8 cellular contexts compared by ENCODE assay signal in the genomic region with DNA sequence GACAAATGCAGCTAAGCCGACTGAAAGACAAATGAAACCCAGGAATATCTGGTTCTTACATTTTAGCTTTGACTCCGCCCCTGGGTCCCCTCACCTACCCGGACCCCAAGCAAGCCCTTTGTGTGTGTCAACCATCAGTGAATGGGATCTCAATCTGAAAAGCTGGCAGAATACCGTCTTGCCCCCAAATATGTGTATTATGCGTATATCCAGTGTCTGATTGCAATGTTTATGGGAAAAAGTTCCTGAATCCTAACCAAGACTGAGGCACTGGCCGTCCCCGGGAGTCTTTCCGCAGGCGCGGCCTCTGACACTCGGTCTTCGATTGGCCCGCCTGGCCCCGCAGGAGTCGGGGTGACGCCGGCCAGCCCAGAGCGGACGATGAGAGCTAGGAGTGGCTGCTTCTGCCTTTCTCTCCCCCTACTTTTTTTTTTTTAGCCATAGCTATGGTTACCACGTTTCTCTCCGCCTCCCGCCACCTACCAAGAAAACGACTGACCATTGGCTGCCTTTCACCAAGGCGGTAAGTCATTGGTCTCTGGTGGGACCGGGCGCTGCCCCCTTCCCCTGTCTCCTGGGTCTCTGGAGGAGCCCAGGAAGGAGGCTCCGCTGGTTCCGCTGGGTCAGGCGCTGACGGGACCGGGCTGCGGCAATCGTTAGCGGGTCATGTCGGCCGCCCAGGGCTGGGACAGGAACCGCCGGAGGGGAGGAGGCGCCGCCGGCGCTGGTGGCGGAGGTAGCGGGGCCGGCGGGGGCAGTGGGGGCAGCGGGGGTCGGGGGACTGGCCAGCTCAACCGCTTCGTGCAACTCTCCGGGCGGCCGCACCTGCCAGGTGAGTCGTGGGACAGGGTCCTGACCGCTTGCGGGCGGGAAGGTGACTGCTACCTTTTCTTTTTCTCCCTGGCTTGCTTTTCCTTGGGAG. TPM values are rescaled to one million over a fixed set of nuclear protein-coding genes. Genes with fewer than 3 reads are reported as not detected.
A peak's percentile ranks its signal among the peaks of the same experiment; 100 is the strongest.
DNase-seq lines count a peak whose midpoint lies in the region; ATAC-seq and TF ChIP-seq lines count a peak whose summit lies in the region.

A gene with protein sequence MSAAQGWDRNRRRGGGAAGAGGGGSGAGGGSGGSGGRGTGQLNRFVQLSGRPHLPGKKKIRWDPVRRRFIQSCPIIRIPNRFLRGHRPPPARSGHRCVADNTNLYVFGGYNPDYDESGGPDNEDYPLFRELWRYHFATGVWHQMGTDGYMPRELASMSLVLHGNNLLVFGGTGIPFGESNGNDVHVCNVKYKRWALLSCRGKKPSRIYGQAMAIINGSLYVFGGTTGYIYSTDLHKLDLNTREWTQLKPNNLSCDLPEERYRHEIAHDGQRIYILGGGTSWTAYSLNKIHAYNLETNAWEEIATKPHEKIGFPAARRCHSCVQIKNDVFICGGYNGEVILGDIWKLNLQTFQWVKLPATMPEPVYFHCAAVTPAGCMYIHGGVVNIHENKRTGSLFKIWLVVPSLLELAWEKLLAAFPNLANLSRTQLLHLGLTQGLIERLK (plus strand): TSS at position 557 of the 922 bp plus-strand sequence. CDS start 110 bp downstream, at position 667.

- H3K9me3 Mint-ChIP-seq in CD8-positive, alpha-beta memory T cell = peaks cover 0 to 2% (median 0%) of the 10 kb centered on the region in 5 donors

- H3K36me3 ChIP-seq in CD8-positive, alpha-beta memory T cell (ENCODE audit: insufficient read depth, low read length) = no peaks in the 10 kb centered on the region
- no peaks in the 10 kb centered on the region for H3K36me3 ChIP-seq in lung (ENCODE audit: control insufficient read depth in 2 of 2, insufficient read depth in 2 of 2, low read length in 2 of 2)

- CTCF ChIA-PET in CD8-positive, alpha-beta memory T cell (lab: Charles Lee) = interaction anchor here (0.8 to 1.8 kb wide), 8 partner anchors 10 to 756 kb away, joined by 3 to 9 read pairs (median 4); a partner anchor contains a TSS

- peak within 1 kb of the TSS; percentile 81 to 98 (median 91) for H3K4me3 Mint-ChIP-seq in CD8-positive, alpha-beta memory T cell

- POLR2A ChIA-PET in CD8-positive, alpha-beta memory T cell (lab: Charles Lee) = interaction anchor here (0.9 to 1.5 kb wide), 4 partner anchors 19 to 688 kb away, joined by 4 to 10 read pairs (median 7); a partner anchor contains a TSS

- peaks cover 0 to 4% of the 10 kb centered on the region in 2 donors for H3K27me3 Mint-ChIP-seq in CD8-positive, alpha-beta memory T cell

- peak within 1 kb of the TSS; percentile 70 for H3K27ac ChIP-seq in CD8-positive, alpha-beta memory T cell (ENCODE audit: low read depth, low read length)
- peak within 1 kb of the TSS; percentile 87 for H3K27ac ChIP-seq in lung (ENCODE audit: low read depth in 1 of 2, low read length in 1 of 2)

- H3K4me1 Mint-ChIP-seq in CD8-positive, alpha-beta memory T cell = peaks cover 38 to 50% (median 50%) of the 10 kb centered on the region in 3 donors

- H3K4me3 ChIP-seq in CD8-positive, alpha-beta memory T cell (ENCODE audit: low read length) = peak within 1 kb of the TSS; percentile 55
- peak within 1 kb of the TSS; percentile 80 for H3K4me3 ChIP-seq in lung

- no peaks in the 10 kb centered on the region for H3K27me3 ChIP-seq in CD8-positive, alpha-beta memory T cell (ENCODE audit: insufficient read depth, low read length, poor library complexity, severe bottlenecking)
- H3K27me3 ChIP-seq in lung (ENCODE audit: control insufficient read depth, insufficient read depth) = no peaks in the 10 kb centered on the region

- ATAC-seq in GM19468 (IDR thresholded peaks at IDR 0.05; ENCODE audit: extremely low read depth, unreplicated experiment) (peak; percentile 90), lung (ENCODE audit: insufficient read depth, low FRiP score) (peak; percentile 97)

- H3K4me1 ChIP-seq in CD8-positive, alpha-beta memory T cell (ENCODE audit: insufficient read depth, low read length) = peaks cover 31% of the 10 kb centered on the region
- H3K4me1 ChIP-seq in lung (ENCODE audit: control insufficient read depth in 2 of 2, insufficient read depth in 2 of 2, low read length in 2 of 2) = peaks cover 0 to 1% of the 10 kb centered on the region in 2 donors

- H3K36me3 Mint-ChIP-seq in CD8-positive, alpha-beta memory T cell = peaks cover 0 to 19% (median 3%) of the 10 kb centered on the region in 3 donors

- no peaks in the 10 kb centered on the region for H3K9me3 ChIP-seq in CD8-positive, alpha-beta memory T cell (ENCODE audit: low read length)
- H3K9me3 ChIP-seq in lung (ENCODE audit: control insufficient read depth in 2 of 2, insufficient read depth in 1 of 2, low read length in 1 of 2) = no peaks in the 10 kb centered on the region

- WGBS in lung, 2 donors = 1% methylated on average over 45 to 57 of the region's 57 CpGs

- H3K27ac Mint-ChIP-seq in CD8-positive, alpha-beta memory T cell = peak within 1 kb of the TSS; percentile 84 to 99 (median 94)

- TF ChIP-seq CTCF in lung (IDR thresholded peaks at IDR 0.05; ENCODE audit: control extremely low read depth, extremely low read depth) = no peak

- DNase-seq in CD8-positive, alpha-beta memory T cell = peak; percentile 87 to 98 (median 96)
- DNase-seq in HS-5 (ENCODE audit: low read depth) (peak; percentile 86), lung (ENCODE audit: low spot score) (peak; percentile 98)
- peak; percentile 96 for DNase-seq in NK-92 treated with Interleukin-12 subunit alpha and Interleukin-12 subunit beta, amount 100 ng/mL, for 24 hours (lab: John Stamatoyannopoulos, UW)
- peak; percentile 94 for DNase-seq in activated CD8-positive, alpha-beta memory T cell treated with anti-CD3 and anti-CD28 coated beads for 24 hours
- peak; percentile 95 for DNase-seq in effector CD4-positive, alpha-beta T cell
- DNase-seq in stimulated activated CD4-positive, alpha-beta T cell treated with anti-CD3 and anti-CD28 coated beads, TNF-alpha, amount 100 ng/mL, for 4 hours (ENCODE audit: low read depth in 3 of 3) = peak; percentile 71 to 93 (median 92)

RNA-seq across cellular contexts. Expression of the gene that starts here (rescaled TPM):
- 10 to 100 TPM; 18.7 to 19.2 TPM for total RNA-seq in CD8-positive, alpha-beta memory T cell
- 2.2 TPM for polyA plus RNA-seq in CD8-positive, alpha-beta memory T cell
- total RNA-seq in lung = 10 to 100 TPM; 37.4 to 56.9 TPM
- 10 to 100 TPM; 10.4 to 12.8 TPM for polyA plus RNA-seq in lung

Comparison
In these comparisons a context has a peak if more than half of its experiments do, and no peak if none do; other contexts are left out.
1. Peak in every context shown above with its lines: DNase-seq, ATAC-seq, H3K4me3 ChIP-seq and H3K27ac ChIP-seq.